Comparison of ENCODE assay signal across 24 cellular contexts in the genomic region with DNA sequence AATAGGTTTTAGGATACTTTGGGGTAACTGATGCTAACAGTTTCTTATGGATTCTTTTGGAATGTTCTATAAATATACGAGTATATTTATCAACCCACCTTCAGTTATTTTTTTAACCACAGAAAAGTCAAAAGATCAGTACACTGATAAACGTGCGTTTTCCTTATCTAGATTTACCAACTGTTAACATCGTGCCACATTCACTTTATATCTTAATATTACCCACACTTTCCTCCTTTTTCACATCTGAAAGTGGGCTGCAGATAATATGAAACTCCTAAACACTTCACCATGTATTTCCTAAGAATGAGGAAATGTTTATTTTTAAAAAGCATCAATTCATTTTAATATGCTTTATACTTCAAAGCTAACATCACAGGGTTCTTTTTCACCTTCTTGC. TPM values are rescaled to one million over a fixed set of nuclear protein-coding genes. Genes with fewer than 3 reads are reported as not detected.
DNase-seq lines count a peak whose midpoint lies in the region; ATAC-seq, FAIRE-seq and TF ChIP-seq lines count a peak whose summit lies in the region.
"Had no signal": no experiment of that assay in that cellular context is flagged by ENCODE, and none has a peak within 500 bp of the region (broad histone marks: within the 10 kb centered on the region; RNA-seq: fewer than 3 reads in every experiment).

No MANE protein-coding gene starts in this region.

- peaks cover 5% of the 10 kb centered on the region for H3K36me3 ChIP-seq in CD4-positive, CD25-positive, alpha-beta regulatory T cell (ENCODE audit: control insufficient read depth, insufficient read depth, low read length)
- H3K36me3 ChIP-seq in HEK293 (ENCODE audit: control insufficient read depth in 2 of 2, insufficient read depth in 1 of 2, low read length in 2 of 2): no peaks in the 10 kb centered on the region
- H3K36me3 ChIP-seq: BE2C, SJSA1 had no signal

- H3K4me1 ChIP-seq in CD4-positive, CD25-positive, alpha-beta regulatory T cell (ENCODE audit: control insufficient read depth, insufficient read depth, low read length, poor library complexity, severe bottlenecking): peaks cover 45% of the 10 kb centered on the region
- H3K4me1 ChIP-seq in HEK293 (ENCODE audit: control insufficient read depth, insufficient read depth, low read length): no peaks in the 10 kb centered on the region
- H3K4me1 ChIP-seq: BE2C, SJSA1 had no signal

- in situ Hi-C loops in G401 (cut with HindIII; ENCODE audit: low sequenced_read_pairs): no loop called here

- no peak for ATAC-seq in activated CD4-positive, alpha-beta T cell treated with anti-CD3 and anti-CD28 coated beads for 36 hours
- ATAC-seq in CD4-positive, CD25-positive, alpha-beta regulatory T cell (ENCODE audit: low read depth in 2 of 2): no peak
- no peak for ATAC-seq in HG03432 (IDR thresholded peaks at IDR 0.05; ENCODE audit: unreplicated experiment)
- no peak for ATAC-seq in stimulated activated memory B cell treated with anti-CD40 and anti-IgM and Interleukin-4, amounts not matched to agents 10 μg/mL and 1 μg/mL and 100 μg/mL, for 72 hours

- POLR2A ChIA-PET in activated CD4-positive, alpha-beta T cell treated with anti-CD3 and anti-CD28 coated beads for 36 hours (lab: Charles Lee): no interaction called here
- POLR2A ChIA-PET in HEK293 (lab: Yijun Ruan, JAX): no interaction called here

- peak overlapping the region; percentile 41 for H3K4me3 ChIP-seq in CD4-positive, CD25-positive, alpha-beta regulatory T cell (ENCODE audit: low read depth, low read length)
- no peak overlapping the region for H3K4me3 ChIP-seq in HEK293 (ENCODE audit: low read depth, low read length)
- H3K4me3 ChIP-seq: GM23248, SJSA1 had no signal

- peak overlapping the region; percentile 45 for H3K27ac Mint-ChIP-seq in activated CD4-positive, alpha-beta T cell treated with anti-CD3 and anti-CD28 coated beads for 36 hours
- H3K27ac Mint-ChIP-seq in CD4-positive, CD25-positive, alpha-beta regulatory T cell: peak overlapping the region in 1 of 3 donors; percentile 33
- no peak overlapping the region for H3K27ac Mint-ChIP-seq in stimulated activated memory B cell treated with anti-CD40 and anti-IgM and Interleukin-4, amounts not matched to agents 10 μg/mL and 1 μg/mL and 100 μg/mL, for 72 hours

- no peak overlapping the region for H3K4me3 Mint-ChIP-seq in activated CD4-positive, alpha-beta T cell treated with anti-CD3 and anti-CD28 coated beads for 36 hours
- peak overlapping the region in 2 of 4 donors; percentile 15 to 68 for H3K4me3 Mint-ChIP-seq in CD4-positive, CD25-positive, alpha-beta regulatory T cell
- H3K4me3 Mint-ChIP-seq in stimulated activated memory B cell treated with anti-CD40 and anti-IgM and Interleukin-4, amounts not matched to agents 10 μg/mL and 1 μg/mL and 100 μg/mL, for 72 hours: no peak overlapping the region

- no peaks in the 10 kb centered on the region for H3K27me3 ChIP-seq in CD4-positive, CD25-positive, alpha-beta regulatory T cell (ENCODE audit: control insufficient read depth, insufficient read depth, low read length)
- H3K27me3 ChIP-seq: BE2C, SJSA1 had no signal

- intact Hi-C loops in activated CD4-positive, alpha-beta T cell treated with anti-CD3 and anti-CD28 coated beads for 36 hours (cut with DNase I, micrococcal nuclease): loop anchor here in 1 of 2 experiments (5.0 kb wide), 1 partner anchor 1549 kb away; the partner anchor contains the start of gene NUF2

- no peak for TF ChIP-seq CTCF in HEK293 (tag by site-specific recombination; IDR thresholded peaks at IDR 0.05)

- peaks cover 14% of the 10 kb centered on the region for H3K4me1 Mint-ChIP-seq in activated CD4-positive, alpha-beta T cell treated with anti-CD3 and anti-CD28 coated beads for 36 hours
- H3K4me1 Mint-ChIP-seq in CD4-positive, CD25-positive, alpha-beta regulatory T cell: peaks cover 5 to 23% (median 10%) of the 10 kb centered on the region in 4 donors
- peaks cover 14% of the 10 kb centered on the region for H3K4me1 Mint-ChIP-seq in stimulated activated memory B cell treated with anti-CD40 and anti-IgM and Interleukin-4, amounts not matched to agents 10 μg/mL and 1 μg/mL and 100 μg/mL, for 72 hours

- CTCF ChIA-PET in activated CD4-positive, alpha-beta T cell treated with anti-CD3 and anti-CD28 coated beads for 36 hours (lab: Charles Lee): interaction anchor here (0.7 kb wide), 1 partner anchor 11 kb away, joined by 3 read pairs; no protein-coding TSS in a partner anchor
- CTCF ChIA-PET in HEK293 (lab: Yijun Ruan, JAX): no interaction called here

- no peaks in the 10 kb centered on the region for H3K9me3 Mint-ChIP-seq in activated CD4-positive, alpha-beta T cell treated with anti-CD3 and anti-CD28 coated beads for 36 hours (ENCODE audit: low read depth)
- H3K9me3 Mint-ChIP-seq in CD4-positive, CD25-positive, alpha-beta regulatory T cell: no peaks in the 10 kb centered on the region
- no peaks in the 10 kb centered on the region for H3K9me3 Mint-ChIP-seq in stimulated activated memory B cell treated with anti-CD40 and anti-IgM and Interleukin-4, amounts not matched to agents 10 μg/mL and 1 μg/mL and 100 μg/mL, for 72 hours

- H3K27ac ChIP-seq in CD4-positive, CD25-positive, alpha-beta regulatory T cell (ENCODE audit: insufficient read depth, low read length, poor library complexity, severe bottlenecking): no peak overlapping the region
- H3K27ac ChIP-seq in HEK293 (ENCODE audit: extremely low read depth, low read depth, low read length): no peak overlapping the region
- H3K27ac ChIP-seq: GM23248, SJSA1 had no signal

- no peak for DNase-seq in activated CD4-positive, alpha-beta T cell treated with anti-CD3 and anti-CD28 coated beads for 36 hours
- DNase-seq in activated CD4-positive, alpha-beta T cell treated with anti-CD3 and anti-CD28 coated beads for 4 hours: no peak
- DNase-seq in CD4-positive, CD25-positive, alpha-beta regulatory T cell: no peak
- DNase-seq in G401 (ENCODE audit: low spot score): no peak
- DNase-seq: 8988T, ACHN, BE2C, DMS79 treated with DMSO at 0.1 percent for 48 hours, GM23248, H7, KBM-7, NCI-H1048, NCI-H1417, NCI-H1694, NCI-H2029 treated with DMSO at 0.1 percent for 48 hours, NCI-H526 treated with DMSO at 0.1 percent for 48 hours, Right ventricle myocardium superior, RPMI8226 had no signal

- peaks cover 2% of the 10 kb centered on the region for H3K36me3 Mint-ChIP-seq in activated CD4-positive, alpha-beta T cell treated with anti-CD3 and anti-CD28 coated beads for 36 hours (ENCODE audit: low read depth)
- H3K36me3 Mint-ChIP-seq in CD4-positive, CD25-positive, alpha-beta regulatory T cell: peaks cover 4% of the 10 kb centered on the region
- H3K36me3 Mint-ChIP-seq in stimulated activated memory B cell treated with anti-CD40 and anti-IgM and Interleukin-4, amounts not matched to agents 10 μg/mL and 1 μg/mL and 100 μg/mL, for 72 hours: no peaks in the 10 kb centered on the region

- H3K9me3 ChIP-seq in CD4-positive, CD25-positive, alpha-beta regulatory T cell (ENCODE audit: control insufficient read depth in 2 of 2, low read length in 2 of 2): no peaks in the 10 kb centered on the region
- no peaks in the 10 kb centered on the region for H3K9me3 ChIP-seq in HEK293 (ENCODE audit: control insufficient read depth, insufficient read depth, low read depth, low read length)
- H3K9me3 ChIP-seq: BE2C, SJSA1 had no signal

- no peaks in the 10 kb centered on the region for H3K27me3 Mint-ChIP-seq in activated CD4-positive, alpha-beta T cell treated with anti-CD3 and anti-CD28 coated beads for 36 hours
- H3K27me3 Mint-ChIP-seq in CD4-positive, CD25-positive, alpha-beta regulatory T cell: no peaks in the 10 kb centered on the region
- H3K27me3 Mint-ChIP-seq in stimulated activated memory B cell treated with anti-CD40 and anti-IgM and Interleukin-4, amounts not matched to agents 10 μg/mL and 1 μg/mL and 100 μg/mL, for 72 hours: no peaks in the 10 kb centered on the region

- FAIRE-seq in TTC549 (lab: Jason Lieb, UNC): peak; percentile 11
- FAIRE-seq: HTR-8/SVneo had no signal

TF ChIP-seq in HEK293, 187 proteins besides CTCF, POLR2A, EP300 and RAD21:
- TF ChIP-seq ZXDB (tag by site-specific recombination; IDR thresholded peaks at IDR 0.05) (no peak), GLIS2 (tag by site-specific recombination; IDR thresholded peaks at IDR 0.05) (no peak)
- TF ChIP-seq, protein P1, sequence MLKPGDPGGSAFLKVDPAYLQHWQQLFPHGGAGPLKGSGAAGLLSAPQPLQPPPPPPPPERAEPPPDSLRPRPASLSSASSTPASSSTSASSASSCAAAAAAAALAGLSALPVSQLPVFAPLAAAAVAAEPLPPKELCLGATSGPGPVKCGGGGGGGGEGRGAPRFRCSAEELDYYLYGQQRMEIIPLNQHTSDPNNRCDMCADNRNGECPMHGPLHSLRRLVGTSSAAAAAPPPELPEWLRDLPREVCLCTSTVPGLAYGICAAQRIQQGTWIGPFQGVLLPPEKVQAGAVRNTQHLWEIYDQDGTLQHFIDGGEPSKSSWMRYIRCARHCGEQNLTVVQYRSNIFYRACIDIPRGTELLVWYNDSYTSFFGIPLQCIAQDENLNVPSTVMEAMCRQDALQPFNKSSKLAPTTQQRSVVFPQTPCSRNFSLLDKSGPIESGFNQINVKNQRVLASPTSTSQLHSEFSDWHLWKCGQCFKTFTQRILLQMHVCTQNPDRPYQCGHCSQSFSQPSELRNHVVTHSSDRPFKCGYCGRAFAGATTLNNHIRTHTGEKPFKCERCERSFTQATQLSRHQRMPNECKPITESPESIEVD (tag by site-specific recombination; IDR thresholded peaks at IDR 0.05): peak; percentile 40

RNA-seq across cellular contexts. Expression of gene ATF6, which starts 7.7 kb away (rescaled TPM):
- 10 to 100 TPM; 23.7 to 31.9 TPM for total RNA-seq in activated CD4-positive, alpha-beta T cell treated with anti-CD3 and anti-CD28 coated beads for 36 hours
- total RNA-seq in CD4-positive, CD25-positive, alpha-beta regulatory T cell: 17.8 TPM
- 10 to 100 TPM; 13.5 to 16.5 (median 14.9) TPM for polyA plus RNA-seq in CD4-positive, CD25-positive, alpha-beta regulatory T cell
- total RNA-seq in G401 (2014; rRNA removed; shearing (Covaris generic)): 12.9 and 15.2 TPM in 2 replicates

RNA-seq across cellular contexts. Expression of gene DUSP12, which starts 24.2 kb away (rescaled TPM):
- 10 to 100 TPM; 28.0 to 28.1 TPM for total RNA-seq in activated CD4-positive, alpha-beta T cell treated with anti-CD3 and anti-CD28 coated beads for 36 hours
- 15.2 TPM for total RNA-seq in CD4-positive, CD25-positive, alpha-beta regulatory T cell
- 10 to 100 TPM; 53.9 to 69.9 (median 60.9) TPM for polyA plus RNA-seq in CD4-positive, CD25-positive, alpha-beta regulatory T cell
- 42.4 and 69.1 TPM in 2 replicates for total RNA-seq in G401 (2014; rRNA removed; shearing (Covaris generic))

RNA-seq across cellular contexts. Expression of gene FCRLB, which starts 52.4 kb away (rescaled TPM):
- total RNA-seq in activated CD4-positive, alpha-beta T cell treated with anti-CD3 and anti-CD28 coated beads for 36 hours: not detected
- not detected for total RNA-seq in CD4-positive, CD25-positive, alpha-beta regulatory T cell
- polyA plus RNA-seq in CD4-positive, CD25-positive, alpha-beta regulatory T cell: under 1 TPM; 0.25 to 0.63 (median 0.51) TPM
- 1.5 and 2.7 TPM in 2 replicates for total RNA-seq in G401 (2014; rRNA removed; shearing (Covaris generic))
